ENCODE assay signal across 22 cellular contexts in genomic region chr4:87560802-87561201, GRCh38. TPM values are rescaled to one million over a fixed set of nuclear protein-coding genes. Genes with fewer than 3 reads are reported as not detected.
DNase-seq lines count a peak whose midpoint lies in the region; ATAC-seq, FAIRE-seq and TF ChIP-seq lines count a peak whose summit lies in the region.
"Had no signal": no experiment of that assay in that cellular context is flagged by ENCODE, and none has a peak within 500 bp of the region (broad histone marks: within the 10 kb centered on the region; RNA-seq: fewer than 3 reads in every experiment).

No MANE protein-coding gene starts in this region.

- no peak overlapping the region for H2BK120ac ChIP-seq in trophoblast cell (ENCODE audit: insufficient read depth, low read length, poor library complexity)

- H3K4me1 Mint-ChIP-seq in natural killer cell treated with Interleukin-12 subunit alpha and Interleukin-12 subunit beta and Interleukin-15 and Interleukin-18, amount 100 ng/mL, for 72 hours (ENCODE audit: low read depth in 2 of 2), result peaks cover 18 to 25% of the 10 kb centered on the region in 2 donors
- H3K4me1 Mint-ChIP-seq in natural killer cell, result peaks cover 9 to 13% of the 10 kb centered on the region in 2 donors
- H3K4me1 Mint-ChIP-seq in activated naive CD8-positive, alpha-beta T cell treated with anti-CD3 and anti-CD28 coated beads for 36 hours, result peaks cover 13% of the 10 kb centered on the region

- no peak for FAIRE-seq in kidney (lab: Jason Lieb, UNC)
- FAIRE-seq: H54 had no signal

- no peak overlapping the region for H4K8ac ChIP-seq in trophoblast cell (ENCODE audit: low read depth, low read length)

- no peak overlapping the region for H2AFZ ChIP-seq in mammary epithelial cell (ENCODE audit: low read depth, low read length)
- H2AFZ ChIP-seq in trophoblast cell (ENCODE audit: insufficient read depth, low read length, poor library complexity), result no peak overlapping the region

- no peak overlapping the region for H3K18ac ChIP-seq in trophoblast cell (ENCODE audit: low read length)

- no peaks in the 10 kb centered on the region for H3K79me2 ChIP-seq in mammary epithelial cell (ENCODE audit: insufficient read depth, low read length)
- no peaks in the 10 kb centered on the region for H3K79me2 ChIP-seq in trophoblast cell (ENCODE audit: control insufficient read depth, insufficient read depth, low read length, poor library complexity)

- in situ Hi-C loops in mammary epithelial cell (cut with MboI; ENCODE audit: low sequenced_read_pairs in 2 of 2), result no loop called here

- no peak overlapping the region for H2BK12ac ChIP-seq in trophoblast cell (ENCODE audit: low read length)

- peak overlapping the region in 1 of 2 donors; percentile 30 for H3K27ac Mint-ChIP-seq in natural killer cell treated with Interleukin-12 subunit alpha and Interleukin-12 subunit beta and Interleukin-15 and Interleukin-18, amount 100 ng/mL, for 72 hours
- no peak overlapping the region for H3K27ac Mint-ChIP-seq in natural killer cell
- no peak overlapping the region for H3K27ac Mint-ChIP-seq in activated naive CD8-positive, alpha-beta T cell treated with anti-CD3 and anti-CD28 coated beads for 36 hours
- H3K27ac Mint-ChIP-seq: CD4-positive, alpha-beta T cell; IgD-negative memory B cell had no signal

- H3K27me3 ChIP-seq in mammary epithelial cell (ENCODE audit: insufficient read depth, low read length) (no peaks in the 10 kb centered on the region), trophoblast cell (ENCODE audit: insufficient read depth, low read length) (no peaks in the 10 kb centered on the region)
- H3K27me3 ChIP-seq: BLaER1 had no signal

- intact Hi-C loops in natural killer cell (cut with micrococcal nuclease) (no loop called here), mammary epithelial cell (cut with micrococcal nuclease) (no loop called here), kidney (cut with DNase I) (no loop called here)

- no peak overlapping the region for H2AK5ac ChIP-seq in trophoblast cell (ENCODE audit: low read length)

- H4K12ac ChIP-seq in trophoblast cell (ENCODE audit: low read depth, low read length), result no peak overlapping the region

- H3K27me3 Mint-ChIP-seq in natural killer cell treated with Interleukin-12 subunit alpha and Interleukin-12 subunit beta and Interleukin-15 and Interleukin-18, amount 100 ng/mL, for 72 hours, result peaks cover 1 to 3% of the 10 kb centered on the region in 2 donors
- H3K27me3 Mint-ChIP-seq in natural killer cell (ENCODE audit: low read depth in 2 of 2), result peaks cover 0 to under 1% of the 10 kb centered on the region in 2 donors
- H3K27me3 Mint-ChIP-seq in activated naive CD8-positive, alpha-beta T cell treated with anti-CD3 and anti-CD28 coated beads for 36 hours, result no peaks in the 10 kb centered on the region
- H3K27me3 Mint-ChIP-seq: CD4-positive, alpha-beta T cell had no signal

- peak in 1 of 2 donors; percentile 66 for ATAC-seq in natural killer cell treated with Interleukin-12 subunit alpha and Interleukin-12 subunit beta and Interleukin-15 and Interleukin-18, amount 100 ng/mL, for 72 hours
- no peak for ATAC-seq in natural killer cell

- no peaks in the 10 kb centered on the region for H3K9me3 Mint-ChIP-seq in natural killer cell treated with Interleukin-12 subunit alpha and Interleukin-12 subunit beta and Interleukin-15 and Interleukin-18, amount 100 ng/mL, for 72 hours
- no peaks in the 10 kb centered on the region for H3K9me3 Mint-ChIP-seq in natural killer cell
- H3K9me3 Mint-ChIP-seq in activated naive CD8-positive, alpha-beta T cell treated with anti-CD3 and anti-CD28 coated beads for 36 hours, result no peaks in the 10 kb centered on the region
- H3K9me3 Mint-ChIP-seq: CD4-positive, alpha-beta T cell; IgD-negative memory B cell had no signal

- H3K9ac ChIP-seq in mammary epithelial cell (ENCODE audit: insufficient read depth, low read length) (no peak overlapping the region), trophoblast cell (ENCODE audit: low read length) (no peak overlapping the region), kidney (ENCODE audit: low read length in 2 of 2) (no peak overlapping the region)
- H3K9ac ChIP-seq: BLaER1, SK-N-SH had no signal

- H3K14ac ChIP-seq in trophoblast cell (ENCODE audit: low read length), result no peak overlapping the region

- H3K79me1 ChIP-seq in trophoblast cell (ENCODE audit: low read length), result no peaks in the 10 kb centered on the region

- H3K27ac ChIP-seq in mammary epithelial cell (ENCODE audit: insufficient read depth, low read depth, low read length) (no peak overlapping the region), trophoblast cell (ENCODE audit: low read depth, low read length) (no peak overlapping the region), kidney (ENCODE audit: low read depth in 2 of 2, low read length in 2 of 2) (no peak overlapping the region)

- peak overlapping the region; percentile 4 for H3K23ac ChIP-seq in trophoblast cell (ENCODE audit: low read length)

- no peak overlapping the region for H2BK5ac ChIP-seq in trophoblast cell (ENCODE audit: low read depth, low read length, poor library complexity)

- CTCF ChIA-PET in mammary epithelial cell (lab: Charles Lee; ENCODE audit: low non-redundant PET), result no interaction called here

- no peak overlapping the region for H3K4me3 ChIP-seq in mammary epithelial cell (replicated peaks in 1 of 3; ENCODE audit: insufficient read depth in 1 of 3, low read depth in 2 of 3, low read length in 3 of 3)
- no peak overlapping the region for H3K4me3 ChIP-seq in trophoblast cell (ENCODE audit: low read depth, low read length)
- H3K4me3 ChIP-seq in kidney (ENCODE audit: low read length in 2 of 2), result no peak overlapping the region
- H3K4me3 ChIP-seq: BLaER1 had no signal

- no peak overlapping the region for H3K4ac ChIP-seq in trophoblast cell (ENCODE audit: low read depth, low read length)

- H3K4me1 ChIP-seq in mammary epithelial cell (ENCODE audit: insufficient read depth, low read length) (peaks cover 5% of the 10 kb centered on the region), trophoblast cell (ENCODE audit: control insufficient read depth in 1 of 2, insufficient read depth in 2 of 2, low read length in 2 of 2) (no peaks in the 10 kb centered on the region), kidney (ENCODE audit: control insufficient read depth in 1 of 2, insufficient read depth in 1 of 2, low read depth in 1 of 2, low read length in 2 of 2) (no peaks in the 10 kb centered on the region)

- H3K36me3 Mint-ChIP-seq in natural killer cell treated with Interleukin-12 subunit alpha and Interleukin-12 subunit beta and Interleukin-15 and Interleukin-18, amount 100 ng/mL, for 72 hours, result peaks cover 4% of the 10 kb centered on the region
- H3K36me3 Mint-ChIP-seq in natural killer cell, result no peaks in the 10 kb centered on the region
- H3K36me3 Mint-ChIP-seq in activated naive CD8-positive, alpha-beta T cell treated with anti-CD3 and anti-CD28 coated beads for 36 hours, result no peaks in the 10 kb centered on the region
- H3K36me3 Mint-ChIP-seq: IgD-negative memory B cell had no signal

- no TSS peak for BruUV-seq in mammary epithelial cell (replicated peaks; lab: Mats Ljungman, UMichigan)

- dilution Hi-C loops in mammary epithelial cell (cut with HindIII; ENCODE audit: low sequenced_read_pairs), result no loop called here

- H3K9me3 ChIP-seq in mammary epithelial cell (replicated peaks; ENCODE audit: insufficient read depth, low read length) (no peaks in the 10 kb centered on the region), trophoblast cell (ENCODE audit: insufficient read depth, low read depth, low read length) (no peaks in the 10 kb centered on the region), kidney (ENCODE audit: control insufficient read depth in 1 of 2, low read length in 2 of 2) (no peaks in the 10 kb centered on the region)
- H3K9me3 ChIP-seq: SK-N-SH had no signal

- H4K20me1 ChIP-seq in mammary epithelial cell (ENCODE audit: insufficient read depth, low read length), result no peaks in the 10 kb centered on the region
- H4K20me1 ChIP-seq: BLaER1 had no signal

- H3K4me3 Mint-ChIP-seq in natural killer cell treated with Interleukin-12 subunit alpha and Interleukin-12 subunit beta and Interleukin-15 and Interleukin-18, amount 100 ng/mL, for 72 hours, result peak overlapping the region; percentile 17
- no peak overlapping the region for H3K4me3 Mint-ChIP-seq in natural killer cell
- no peak overlapping the region for H3K4me3 Mint-ChIP-seq in activated naive CD8-positive, alpha-beta T cell treated with anti-CD3 and anti-CD28 coated beads for 36 hours
- H3K4me3 Mint-ChIP-seq: CD4-positive, alpha-beta T cell; IgD-negative memory B cell had no signal

- H3K36me3 ChIP-seq in mammary epithelial cell (ENCODE audit: insufficient read depth, low read length), result no peaks in the 10 kb centered on the region
- no peaks in the 10 kb centered on the region for H3K36me3 ChIP-seq in trophoblast cell (ENCODE audit: control insufficient read depth in 1 of 2, insufficient read depth in 2 of 2, low read length in 2 of 2)
- H3K36me3 ChIP-seq in kidney (ENCODE audit: control insufficient read depth in 1 of 2, insufficient read depth in 2 of 2, low read length in 2 of 2), result no peaks in the 10 kb centered on the region
- H3K36me3 ChIP-seq: BLaER1 had no signal

- H4K91ac ChIP-seq in trophoblast cell (ENCODE audit: low read depth, low read length), result no peak overlapping the region

- WGBS in mammary epithelial cell (ENCODE audit: low coverage, missing lambda C conversion rate), result 89% methylated on average over 2 of the region's 2 CpGs
- no CpG with 5 or more reads among the region's 2 CpGs for WGBS in trophoblast cell (ENCODE audit: extremely low coverage, insufficient coverage, insufficient read length)

- no peak overlapping the region for H3K4me2 ChIP-seq in mammary epithelial cell (ENCODE audit: insufficient read depth, low read depth, low read length)
- no peak overlapping the region for H3K4me2 ChIP-seq in trophoblast cell (ENCODE audit: low read length)
- H3K4me2 ChIP-seq: SK-N-SH had no signal

- DNase-seq in natural killer cell treated with Interleukin-12 subunit alpha and Interleukin-12 subunit beta and Interleukin-15 and Interleukin-18, amount 100 ng/mL, for 72 hours (ENCODE audit: low spot score), result no peak
- DNase-seq in natural killer cell (no peak), OCI-M1 (lab: John Stamatoyannopoulos, UW) (peak; percentile 10), mammary epithelial cell (peak; percentile 27), trophoblast cell (no peak), cerebellum (ENCODE audit: low spot score) (no peak), kidney (no peak)
- no peak for DNase-seq in activated naive CD8-positive, alpha-beta T cell treated with anti-CD3 and anti-CD28 coated beads for 36 hours
- DNase-seq: CD4-positive, alpha-beta T cell; COR-L47; DND-41; NCI-H1436; NCI-H1930; NCI-H2227 treated with DMSO at 0.1 percent for 48 hours; NCI-H510A treated with DMSO at 0.1 percent for 48 hours; NCI-H748 treated with DMSO at 0.1 percent for 48 hours; SIG-M5; SK-N-SH had no signal

- TF ChIP-seq CTCF in natural killer cell (IDR thresholded peaks at IDR 0.05), result no peak
- no peak for TF ChIP-seq CTCF in mammary epithelial cell (conservative IDR thresholded peaks at IDR 0.05 in 1 of 2, IDR thresholded peaks at IDR 0.05 in 1 of 2; ENCODE audit: extremely low read depth in 1 of 2, insufficient read depth in 1 of 2, low read depth in 1 of 2, low read length in 2 of 2)
- TF ChIP-seq CTCF in kidney (IDR thresholded peaks at IDR 0.05; ENCODE audit: borderline replicate concordance, extremely low read depth, insufficient read depth), result no peak

RNA-seq across cellular contexts. Expression of gene SPARCL1, which starts 31.6 kb away (rescaled TPM):
- not detected for total RNA-seq in natural killer cell treated with Interleukin-12 subunit alpha and Interleukin-12 subunit beta and Interleukin-15 and Interleukin-18, amount 100 ng/mL, for 72 hours
- total RNA-seq in natural killer cell (not detected), mammary epithelial cell (1 to 10 TPM in 1 of 2 donors, not detected in 1; 1.2 TPM), cerebellum (83.3 TPM), kidney (322 TPM)
- polyA plus RNA-seq in mammary epithelial cell (0.01 TPM), kidney (ENCODE audit: insufficient read depth, low read depth, low replicate concordance) (87.4 TPM)
- polyA minus RNA-seq in mammary epithelial cell, result not detected
- polyA plus RNA-seq in trophoblast cell (2013), result 4.9 and 5.5 TPM in 2 replicates
- not detected for total RNA-seq in activated naive CD8-positive, alpha-beta T cell treated with anti-CD3 and anti-CD28 coated beads for 36 hours
- total RNA-seq: CD4-positive, alpha-beta T cell had no signal
- polyA plus RNA-seq: IgD-negative memory B cell, SK-N-SH had no signal

RNA-seq across cellular contexts. Expression of gene DSPP, which starts 47.5 kb away (rescaled TPM):
- not detected for total RNA-seq in natural killer cell treated with Interleukin-12 subunit alpha and Interleukin-12 subunit beta and Interleukin-15 and Interleukin-18, amount 100 ng/mL, for 72 hours
- total RNA-seq in natural killer cell (not detected), mammary epithelial cell (not detected), cerebellum (0.09 TPM), kidney (not detected)
- polyA plus RNA-seq in mammary epithelial cell (not detected), kidney (ENCODE audit: insufficient read depth, low read depth, low replicate concordance) (not detected)
- polyA minus RNA-seq in mammary epithelial cell, result not detected
- polyA plus RNA-seq in trophoblast cell (2013), result not detected in 2 replicates
- not detected for total RNA-seq in activated naive CD8-positive, alpha-beta T cell treated with anti-CD3 and anti-CD28 coated beads for 36 hours
- total RNA-seq: CD4-positive, alpha-beta T cell; M059J had no signal
- polyA plus RNA-seq: IgD-negative memory B cell, SK-N-SH had no signal

Comparison
In these comparisons a context has a peak if more than half of its experiments do, and no peak if none do; other contexts are left out.
1. DNase-seq: peak in OCI-M1 (single experiment) and mammary epithelial cell (single experiment); none in natural killer cell treated with Interleukin-12 subunit alpha and Interleukin-12 subunit beta and Interleukin-15 and Interleukin-18, amount 100 ng/mL, for 72 hours (single experiment), natural killer cell (single experiment), trophoblast cell (0 of 2), activated naive CD8-positive, alpha-beta T cell treated with anti-CD3 and anti-CD28 coated beads for 36 hours (single experiment), cerebellum (single experiment) and kidney (single experiment).
2. RNA of gene SPARCL1, which starts 31.6 kb away (total RNA-seq): 322 TPM in kidney (single experiment) and 83.3 TPM in cerebellum (single experiment); 1.2 TPM in mammary epithelial cell, not detected in natural killer cell treated with Interleukin-12 subunit alpha and Interleukin-12 subunit beta and Interleukin-15 and Interleukin-18, amount 100 ng/mL, for 72 hours, not detected in natural killer cell and not detected in activated naive CD8-positive, alpha-beta T cell treated with anti-CD3 and anti-CD28 coated beads for 36 hours; every median in the first group is over 10 times any median in the second.